In genomic region chr6:3001773-3002293, GRCh38 we compare ENCODE assay signal across 1 cellular context.
TF ChIP-seq lines count a peak whose summit lies in the region.

No MANE protein-coding gene starts in this region.

TF ChIP-seq in K562, 482 proteins besides CTCF, POLR2A, EP300 and RAD21 (continued from another document and continues in another):
- TF ChIP-seq, protein P1, sequence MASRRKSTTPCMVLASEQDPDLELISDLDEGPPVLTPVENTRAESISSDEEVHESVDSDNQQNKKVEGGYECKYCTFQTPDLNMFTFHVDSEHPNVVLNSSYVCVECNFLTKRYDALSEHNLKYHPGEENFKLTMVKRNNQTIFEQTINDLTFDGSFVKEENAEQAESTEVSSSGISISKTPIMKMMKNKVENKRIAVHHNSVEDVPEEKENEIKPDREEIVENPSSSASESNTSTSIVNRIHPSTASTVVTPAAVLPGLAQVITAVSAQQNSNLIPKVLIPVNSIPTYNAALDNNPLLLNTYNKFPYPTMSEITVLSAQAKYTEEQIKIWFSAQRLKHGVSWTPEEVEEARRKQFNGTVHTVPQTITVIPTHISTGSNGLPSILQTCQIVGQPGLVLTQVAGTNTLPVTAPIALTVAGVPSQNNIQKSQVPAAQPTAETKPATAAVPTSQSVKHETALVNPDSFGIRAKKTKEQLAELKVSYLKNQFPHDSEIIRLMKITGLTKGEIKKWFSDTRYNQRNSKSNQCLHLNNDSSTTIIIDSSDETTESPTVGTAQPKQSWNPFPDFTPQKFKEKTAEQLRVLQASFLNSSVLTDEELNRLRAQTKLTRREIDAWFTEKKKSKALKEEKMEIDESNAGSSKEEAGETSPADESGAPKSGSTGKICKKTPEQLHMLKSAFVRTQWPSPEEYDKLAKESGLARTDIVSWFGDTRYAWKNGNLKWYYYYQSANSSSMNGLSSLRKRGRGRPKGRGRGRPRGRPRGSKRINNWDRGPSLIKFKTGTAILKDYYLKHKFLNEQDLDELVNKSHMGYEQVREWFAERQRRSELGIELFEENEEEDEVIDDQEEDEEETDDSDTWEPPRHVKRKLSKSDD (conservative IDR thresholded peaks at IDR 0.05; ENCODE audit: low read length), result no peak
- TF ChIP-seq, protein P2, sequence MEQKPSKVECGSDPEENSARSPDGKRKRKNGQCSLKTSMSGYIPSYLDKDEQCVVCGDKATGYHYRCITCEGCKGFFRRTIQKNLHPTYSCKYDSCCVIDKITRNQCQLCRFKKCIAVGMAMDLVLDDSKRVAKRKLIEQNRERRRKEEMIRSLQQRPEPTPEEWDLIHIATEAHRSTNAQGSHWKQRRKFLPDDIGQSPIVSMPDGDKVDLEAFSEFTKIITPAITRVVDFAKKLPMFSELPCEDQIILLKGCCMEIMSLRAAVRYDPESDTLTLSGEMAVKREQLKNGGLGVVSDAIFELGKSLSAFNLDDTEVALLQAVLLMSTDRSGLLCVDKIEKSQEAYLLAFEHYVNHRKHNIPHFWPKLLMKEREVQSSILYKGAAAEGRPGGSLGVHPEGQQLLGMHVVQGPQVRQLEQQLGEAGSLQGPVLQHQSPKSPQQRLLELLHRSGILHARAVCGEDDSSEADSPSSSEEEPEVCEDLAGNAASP (IDR thresholded peaks at IDR 0.05), result no peak
- TF ChIP-seq, protein P3, sequence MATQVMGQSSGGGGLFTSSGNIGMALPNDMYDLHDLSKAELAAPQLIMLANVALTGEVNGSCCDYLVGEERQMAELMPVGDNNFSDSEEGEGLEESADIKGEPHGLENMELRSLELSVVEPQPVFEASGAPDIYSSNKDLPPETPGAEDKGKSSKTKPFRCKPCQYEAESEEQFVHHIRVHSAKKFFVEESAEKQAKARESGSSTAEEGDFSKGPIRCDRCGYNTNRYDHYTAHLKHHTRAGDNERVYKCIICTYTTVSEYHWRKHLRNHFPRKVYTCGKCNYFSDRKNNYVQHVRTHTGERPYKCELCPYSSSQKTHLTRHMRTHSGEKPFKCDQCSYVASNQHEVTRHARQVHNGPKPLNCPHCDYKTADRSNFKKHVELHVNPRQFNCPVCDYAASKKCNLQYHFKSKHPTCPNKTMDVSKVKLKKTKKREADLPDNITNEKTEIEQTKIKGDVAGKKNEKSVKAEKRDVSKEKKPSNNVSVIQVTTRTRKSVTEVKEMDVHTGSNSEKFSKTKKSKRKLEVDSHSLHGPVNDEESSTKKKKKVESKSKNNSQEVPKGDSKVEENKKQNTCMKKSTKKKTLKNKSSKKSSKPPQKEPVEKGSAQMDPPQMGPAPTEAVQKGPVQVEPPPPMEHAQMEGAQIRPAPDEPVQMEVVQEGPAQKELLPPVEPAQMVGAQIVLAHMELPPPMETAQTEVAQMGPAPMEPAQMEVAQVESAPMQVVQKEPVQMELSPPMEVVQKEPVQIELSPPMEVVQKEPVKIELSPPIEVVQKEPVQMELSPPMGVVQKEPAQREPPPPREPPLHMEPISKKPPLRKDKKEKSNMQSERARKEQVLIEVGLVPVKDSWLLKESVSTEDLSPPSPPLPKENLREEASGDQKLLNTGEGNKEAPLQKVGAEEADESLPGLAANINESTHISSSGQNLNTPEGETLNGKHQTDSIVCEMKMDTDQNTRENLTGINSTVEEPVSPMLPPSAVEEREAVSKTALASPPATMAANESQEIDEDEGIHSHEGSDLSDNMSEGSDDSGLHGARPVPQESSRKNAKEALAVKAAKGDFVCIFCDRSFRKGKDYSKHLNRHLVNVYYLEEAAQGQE (CRISPR knock-in tag; IDR thresholded peaks at IDR 0.05; ENCODE audit: low read depth), result no peak
- TF ChIP-seq PTTG1 (tag; IDR thresholded peaks at IDR 0.05; ENCODE audit: low read depth) (no peak), ARHGAP35 (IDR thresholded peaks at IDR 0.05; ENCODE audit: partially characterized antibody) (no peak), TGIF2 (CRISPR knock-in tag; IDR thresholded peaks at IDR 0.05) (no peak; the same call in 1 of the 2 replicates), FOXP1 (CRISPR knock-in tag; IDR thresholded peaks at IDR 0.05) (no peak; the same call in 1 of the 2 replicates), ETS2 (tag; IDR thresholded peaks at IDR 0.05; ENCODE audit: borderline replicate concordance, poor library complexity, severe bottlenecking) (no peak), NR2C2 (CRISPR knock-in tag; IDR thresholded peaks at IDR 0.05) (0 out of 2 replicates have a peak, but pooled peaks have one; percentile 10), NR2C2 (tag; IDR thresholded peaks at IDR 0.05) (peak; percentile 88), ZNF695 (CRISPR knock-in tag; IDR thresholded peaks at IDR 0.05) (no peak), ZNF436 (CRISPR knock-in tag; IDR thresholded peaks at IDR 0.05) (no peak), HDAC1 (IDR thresholded peaks at IDR 0.05) (peak in 1 of 2 experiments; percentile 88; a peak in 2 of 4 replicates), ARID3A (IDR thresholded peaks at IDR 0.05; ENCODE audit: borderline replicate concordance, low read depth, low read length) (peak; percentile 86; the same call in 1 of the 2 replicates), ZNF717 (CRISPR knock-in tag; IDR thresholded peaks at IDR 0.05) (no peak), PHF8 (IDR thresholded peaks at IDR 0.05; ENCODE audit: borderline replicate concordance, low read length) (no peak), FOXJ2 (tag; IDR thresholded peaks at IDR 0.05) (peak; percentile 97), ZBED1 (IDR thresholded peaks at IDR 0.05) (no peak), C11orf30 (IDR thresholded peaks at IDR 0.05; ENCODE audit: low read depth) (peak; percentile 100), ZNF280B (CRISPR knock-in tag; IDR thresholded peaks at IDR 0.05) (no peak), ZNF263 (CRISPR knock-in tag; IDR thresholded peaks at IDR 0.05; ENCODE audit: borderline replicate concordance) (peak; percentile 57; the same call in 1 of the 2 replicates), E2F6 (IDR thresholded peaks at IDR 0.05; ENCODE audit: borderline replicate concordance in 1 of 2, extremely low read depth in 1 of 2, insufficient read depth in 1 of 2, insufficient read length in 1 of 2, low read depth in 1 of 2, low read length in 1 of 2, poor library complexity in 1 of 2, severe bottlenecking in 1 of 2) (no peak), ZNF124 (CRISPR knock-in tag; IDR thresholded peaks at IDR 0.05) (no peak), GABPB1 (CRISPR knock-in tag; IDR thresholded peaks at IDR 0.05) (peak; percentile 41; the same call in 1 of the 2 replicates), CBFB (CRISPR knock-in tag; IDR thresholded peaks at IDR 0.05) (no peak), CAMTA2 (CRISPR knock-in tag; conservative IDR thresholded peaks at IDR 0.05) (no peak), ADNP (tag; IDR thresholded peaks at IDR 0.05) (peak; percentile 66; the same call in 1 of the 2 replicates), SRSF7 (optimal IDR thresholded peaks at IDR 0.05; ENCODE audit: low read depth, low read length) (no peak), RCOR1 (IDR thresholded peaks at IDR 0.05; ENCODE audit: borderline replicate concordance in 1 of 2, low read depth in 2 of 2, low read length in 2 of 2) (peak; percentile 56 to 86; a peak in 1 of 4 replicates), MEF2D (tag; conservative IDR thresholded peaks at IDR 0.05; ENCODE audit: low read depth) (peak; percentile 62; the same call in 1 of the 2 replicates), ZNF592 (IDR thresholded peaks at IDR 0.05) (peak; percentile 97), TCF7 (IDR thresholded peaks at IDR 0.05; ENCODE audit: borderline replicate concordance) (no peak)
- TF ChIP-seq, protein P4, sequence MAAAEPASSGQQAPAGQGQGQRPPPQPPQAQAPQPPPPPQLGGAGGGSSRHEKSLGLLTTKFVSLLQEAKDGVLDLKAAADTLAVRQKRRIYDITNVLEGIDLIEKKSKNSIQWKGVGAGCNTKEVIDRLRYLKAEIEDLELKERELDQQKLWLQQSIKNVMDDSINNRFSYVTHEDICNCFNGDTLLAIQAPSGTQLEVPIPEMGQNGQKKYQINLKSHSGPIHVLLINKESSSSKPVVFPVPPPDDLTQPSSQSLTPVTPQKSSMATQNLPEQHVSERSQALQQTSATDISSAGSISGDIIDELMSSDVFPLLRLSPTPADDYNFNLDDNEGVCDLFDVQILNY (CRISPR knock-in tag; IDR thresholded peaks at IDR 0.05), result no peak
